9 cellular contexts compared by ENCODE assay signal in the genomic region with DNA sequence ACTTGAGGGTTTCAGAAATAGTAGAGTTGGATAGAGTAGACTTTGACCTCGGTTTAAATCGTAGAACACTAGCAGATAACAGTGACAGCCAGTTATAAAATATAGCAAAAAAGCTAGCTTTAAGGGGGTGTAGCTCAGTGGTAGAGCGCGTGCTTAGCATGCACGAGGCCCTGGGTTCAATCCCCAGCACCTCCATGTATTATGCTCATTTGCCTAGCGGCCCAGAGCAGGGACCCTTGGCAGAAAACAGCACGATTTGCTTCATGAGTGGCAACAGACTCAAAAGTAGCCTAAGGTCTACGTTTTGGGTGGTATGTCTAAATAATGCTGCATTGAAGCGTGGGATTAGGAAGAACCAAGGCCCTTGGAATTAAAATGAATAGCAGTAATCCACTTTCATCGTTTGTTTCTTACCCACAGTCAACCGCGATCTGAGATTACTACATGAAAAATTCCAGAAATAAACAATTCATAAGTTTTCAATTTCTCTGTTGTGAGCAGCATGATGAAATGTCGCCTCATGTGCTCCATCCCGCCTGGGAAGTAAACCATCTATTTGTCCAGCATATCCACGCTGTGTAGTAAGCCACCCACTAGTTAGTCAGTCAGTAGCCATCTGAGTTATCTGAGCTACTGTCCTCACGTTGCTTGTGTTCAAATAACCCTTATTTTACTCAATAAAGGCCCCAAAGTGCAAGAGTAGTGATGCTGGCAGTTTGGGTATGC.
DNase-seq lines count a peak whose midpoint lies in the region; ATAC-seq, FAIRE-seq and TF ChIP-seq lines count a peak whose summit lies in the region.
"Had no signal": no experiment of that assay in that cellular context is flagged by ENCODE, and none has a peak within 500 bp of the region (broad histone marks: within the 10 kb centered on the region; RNA-seq: fewer than 3 reads in every experiment).

No MANE protein-coding gene starts in this region.

- ATAC-seq in K562, result peak; percentile 87
- no peak for ATAC-seq in HG03108 (IDR thresholded peaks at IDR 0.05; ENCODE audit: unreplicated experiment)
- ATAC-seq in HG03175 (IDR thresholded peaks at IDR 0.05; ENCODE audit: unreplicated experiment), result no peak

- WGBS in K562 (ENCODE audit: insufficient coverage, low coverage, missing lambda C conversion rate), result under 1% methylated on average over 16 of the region's 16 CpGs

- TF ChIP-seq RAD21 in K562 (CRISPR knock-in tag; conservative IDR thresholded peaks at IDR 0.05 in 1 of 2, IDR thresholded peaks at IDR 0.05 in 1 of 2) (peak in 1 of 2 experiments; percentile 27; a peak in 1 of 4 replicates), neural cell (conservative IDR thresholded peaks at IDR 0.05) (no peak)

- peaks cover 0 to 16% of the 10 kb centered on the region in 2 experiments; a peak in 3 of 5 replicates for H3K4me1 ChIP-seq in K562 (replicated peaks in 1 of 2; ENCODE audit: control insufficient read depth in 2 of 2, insufficient read depth in 2 of 2, low read length in 2 of 2)

- BruUV-seq in K562 (replicated peaks; lab: Mats Ljungman, UMichigan), result TSS peak; percentile 100

- H3K9me3 ChIP-seq in K562 (replicated peaks; ENCODE audit: control insufficient read depth, insufficient read depth, low read depth, low read length), result peaks cover 18% of the 10 kb centered on the region
- H3K9me3 ChIP-seq in neural cell (ENCODE audit: low read length), result no peaks in the 10 kb centered on the region

- peak overlapping the region in 1 of 2 experiments; percentile 92; a peak in 3 of 4 replicates for H3K9ac ChIP-seq in K562 (ENCODE audit: insufficient read depth in 1 of 2, low read depth in 2 of 2, low read length in 2 of 2)
- H3K9ac ChIP-seq in neural cell (ENCODE audit: low read length), result no peak overlapping the region

- POLR2A ChIA-PET in K562 (lab: Yijun Ruan, JAX), result interaction anchor here (0.6 to 3.5 kb wide), 17 partner anchors 9 to 638 kb away, joined by 3 to 18 read pairs (median 3); partner anchors contain the start of gene ZKSCAN8

- no peak for TF ChIP-seq POLR2A in K562 (conservative IDR thresholded peaks at IDR 0.05)

- peak overlapping the region; percentile 99 for H2AFZ ChIP-seq in K562 (ENCODE audit: low read depth, low read length)
- H2AFZ ChIP-seq in neural cell (ENCODE audit: low read depth, low read length), result no peak overlapping the region

- H3K79me2 ChIP-seq in K562 (ENCODE audit: control insufficient read depth, insufficient read depth, low read length) (peaks cover 29% of the 10 kb centered on the region), neural cell (replicated peaks; ENCODE audit: insufficient read depth, low read length) (no peaks in the 10 kb centered on the region)

- intact Hi-C loops in K562 (cut with micrococcal nuclease), result loop anchor here (2.0 kb wide), 1 partner anchor 24 kb away; no protein-coding TSS in a partner anchor

- no peaks in the 10 kb centered on the region; the same call in 2 of the 3 replicates for H3K36me3 ChIP-seq in K562 (ENCODE audit: control insufficient read depth, insufficient read depth, low read length)
- H3K36me3 ChIP-seq in neural cell (ENCODE audit: insufficient read depth, low read length), result no peaks in the 10 kb centered on the region

- CTCF ChIA-PET in K562 (lab: Yijun Ruan, JAX; ENCODE audit: low intra/inter-chr PET ratio), result no interaction called here

- peak overlapping the region; percentile 89 for H3K27ac ChIP-seq in K562 (ENCODE audit: extremely low read depth, low read depth, low read length)
- H3K27ac ChIP-seq in neural cell (ENCODE audit: low read length), result no peak overlapping the region

- DNase-seq in NCI-H524 (lab: John Stamatoyannopoulos, UW), result peak; percentile 31 to 53
- DNase-seq in NCI-H524 treated with DMSO at 0.1 percent for 48 hours (lab: John Stamatoyannopoulos, UW), result no peak
- DNase-seq in NAMALWA (ENCODE audit: low spot score), result peak; percentile 42
- DNase-seq in K562 (ENCODE audit: extremely low read depth in 1 of 4, low spot score in 3 of 4), result peak; percentile 55 to 97 (median 68)
- DNase-seq in D721Med (ENCODE audit: insufficient read length, low spot score), result no peak
- DNase-seq: ACHN had no signal

- no peaks in the 10 kb centered on the region for H3F3A ChIP-seq in neural cell (ENCODE audit: insufficient read depth, low read length, poor library complexity, severe bottlenecking)

- H3K4me2 ChIP-seq in K562 (ENCODE audit: insufficient read depth, low read length) (peak overlapping the region; percentile 94), neural cell (ENCODE audit: low read length) (no peak overlapping the region)

- peak; percentile 59 for TF ChIP-seq EP300 in K562 (IDR thresholded peaks at IDR 0.05; ENCODE audit: low read length)
- no peak for TF ChIP-seq EP300 in neural cell (conservative IDR thresholded peaks at IDR 0.05; ENCODE audit: poor library complexity, severe bottlenecking)

- H4K20me1 ChIP-seq in K562 (replicated peaks; ENCODE audit: control insufficient read depth, insufficient read depth, low read length) (no peaks in the 10 kb centered on the region), neural cell (ENCODE audit: insufficient read depth) (no peaks in the 10 kb centered on the region)

- H3K27me3 ChIP-seq in K562 (ENCODE audit: control insufficient read depth in 2 of 2, insufficient read depth in 2 of 2, low read length in 2 of 2) (no peaks in the 10 kb centered on the region), neural cell (ENCODE audit: insufficient read depth, low read depth, low read length) (peaks cover 20% of the 10 kb centered on the region)

- H3K9me2 ChIP-seq in neural cell (ENCODE audit: insufficient read depth, low read length), result no peaks in the 10 kb centered on the region

- peak overlapping the region; percentile 51 for H3K4me3 ChIP-seq in K562
- H3K4me3 ChIP-seq in neural cell (ENCODE audit: low read length), result peak overlapping the region; percentile 58

- FAIRE-seq in K562 (lab: Jason Lieb, UNC), result peak; percentile 78
- FAIRE-seq in D721Med (lab: Jason Lieb, UNC), result no peak

- H3K9me1 ChIP-seq in K562 (ENCODE audit: control insufficient read depth, insufficient read depth, low read length), result no peaks in the 10 kb centered on the region

- in situ Hi-C loops in K562 (cut with MboI), result no loop called here

- 0 out of 6 replicates have a peak, but pooled peaks of 1 of the 3 experiments have one; percentile 1 for TF ChIP-seq CTCF in K562 (IDR thresholded peaks at IDR 0.05 in 2 of 3, conservative IDR thresholded peaks at IDR 0.05 in 1 of 3; ENCODE audit: insufficient read depth in 2 of 3, low read depth in 1 of 3, low read length in 3 of 3)
- no peak for TF ChIP-seq CTCF in neural cell (IDR thresholded peaks at IDR 0.05; ENCODE audit: poor library complexity, severe bottlenecking)
- no peak for TF ChIP-seq CTCF in D721Med (IDR thresholded peaks at IDR 0.05; ENCODE audit: insufficient read depth, missing control alignments)

TF ChIP-seq in K562, 482 proteins besides CTCF, POLR2A, EP300 and RAD21 (continues in another document):
- no peak; a peak in 1 of 4 replicates for TF ChIP-seq MLLT1 (IDR thresholded peaks at IDR 0.05)
- no peak for TF ChIP-seq GATAD2A (IDR thresholded peaks at IDR 0.05)
- TF ChIP-seq RBM15 (IDR thresholded peaks at IDR 0.05; ENCODE audit: insufficient read depth, low read length), result no peak
- TF ChIP-seq PHF20 (IDR thresholded peaks at IDR 0.05; ENCODE audit: partially characterized antibody), result peak; percentile 17

TF ChIP-seq in neural cell, 6 proteins besides CTCF, POLR2A, EP300 and RAD21:
- TF ChIP-seq EZH2 (IDR thresholded peaks at IDR 0.05; ENCODE audit: borderline replicate concordance, insufficient read depth, low read length, poor library complexity, severe bottlenecking) (no peak), TAF1 (IDR thresholded peaks at IDR 0.05; ENCODE audit: low read depth) (no peak), SMC3 (conservative IDR thresholded peaks at IDR 0.05; ENCODE audit: poor library complexity) (no peak), REST (IDR thresholded peaks at IDR 0.05; ENCODE audit: borderline replicate concordance) (no peak), POLR2AphosphoS5 (IDR thresholded peaks at IDR 0.05) (no peak), MXI1 (conservative IDR thresholded peaks at IDR 0.05; ENCODE audit: poor library complexity, severe bottlenecking) (no peak)

Comparison
In these comparisons a context has a peak if more than half of its experiments do, and no peak if none do; other contexts are left out.
1. DNase-seq: peak in NCI-H524 (2 of 2), NAMALWA (single experiment) and K562 (4 of 4); none in NCI-H524 treated with DMSO at 0.1 percent for 48 hours (single experiment) and D721Med (single experiment).